8 cellular contexts compared by ENCODE assay signal in the genomic region with DNA sequence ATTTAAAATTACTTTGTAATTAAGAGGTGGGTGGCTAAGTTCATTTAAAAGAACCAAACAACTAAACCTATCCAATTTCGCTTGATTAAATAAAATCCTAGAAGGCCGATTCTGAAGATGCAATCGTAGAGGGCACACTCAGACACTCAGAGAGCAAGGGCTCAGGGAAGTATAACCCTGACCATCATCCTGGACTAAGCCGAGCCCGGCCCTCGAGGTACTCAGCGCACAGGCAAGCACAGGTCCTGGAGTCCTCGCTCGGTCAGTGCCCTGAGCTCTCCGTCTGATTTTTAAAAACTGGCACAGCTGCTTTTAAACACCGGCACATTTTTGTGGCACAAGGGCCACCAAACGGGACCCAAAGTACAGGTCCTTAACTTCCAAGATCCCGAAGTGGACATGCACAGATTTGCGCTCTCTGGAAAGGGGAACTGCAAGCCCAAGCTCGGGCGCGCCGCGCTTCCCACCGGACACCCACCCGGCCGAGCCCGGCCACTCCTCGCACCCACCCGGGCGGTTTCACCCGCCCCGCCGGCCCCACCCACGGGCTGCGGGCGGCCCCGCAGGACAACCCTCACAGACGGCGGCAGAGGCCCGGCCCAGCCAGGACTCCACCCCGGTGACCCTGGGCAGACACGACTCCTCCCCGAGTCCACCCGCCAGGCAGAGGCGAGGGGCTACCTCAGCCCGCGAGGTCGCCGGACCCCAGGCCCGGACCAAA.
DNase-seq lines count a peak whose midpoint lies in the region; ATAC-seq, FAIRE-seq and TF ChIP-seq lines count a peak whose summit lies in the region.
"Not testable (repeated sequence)": the region's sequence is repeated elsewhere in the genome, so short reads cannot be mapped to it uniquely, and the experiment has no call there.

No MANE protein-coding gene starts in this region.

- not testable (repeated sequence) for DNase-seq in AG04449 (ENCODE audit: low read depth, low spot score)
- DNase-seq in NAMALWA (ENCODE audit: low spot score) (peak; percentile 16), H1 (ENCODE audit: low read depth in 1 of 2, low spot score in 2 of 2) (peak in 1 of 2 experiments; percentile 62), right lobe of liver (peak; percentile 73 to 77 (median 75))
- DNase-seq in activated T-cell treated with anti-CD3 and anti-CD28 coated beads, Interleukin-2, amount 50 U/mL, for 48 hours = peak; percentile 54 to 61

- H3K9ac ChIP-seq in H1 (replicated peaks in 1 of 4; ENCODE audit: extremely low read depth in 1 of 4, low read depth in 3 of 4, low read length in 3 of 4) = not testable (repeated sequence)
- peak overlapping the region; percentile 91 for H3K9ac ChIP-seq in skeletal muscle satellite cell (ENCODE audit: low read depth, low read length)

- peak overlapping the region; percentile 65 for H3K4me3 ChIP-seq in AG04449 (ENCODE audit: low read depth, low read length)
- peak overlapping the region; percentile 29 to 75 (median 42); a peak in 7 of 8 replicates for H3K4me3 ChIP-seq in H1 (ENCODE audit: extremely low read depth in 1 of 4, insufficient read depth in 2 of 4, low read depth in 3 of 4, low read length in 4 of 4)
- peak overlapping the region; percentile 72 to 77 (median 75) for H3K4me3 ChIP-seq in right lobe of liver
- H3K4me3 ChIP-seq in skeletal muscle satellite cell (ENCODE audit: low read length) = peak overlapping the region; percentile 74

- H3K4ac ChIP-seq in H1 (replicated peaks; ENCODE audit: insufficient read length, low read depth, low read length) = not testable (repeated sequence)

- H2BK5ac ChIP-seq in H1 (ENCODE audit: low read depth, low read length) = not testable (repeated sequence)

- H3K23ac ChIP-seq in H1 (ENCODE audit: insufficient read length) = not testable (repeated sequence)

- not testable (repeated sequence) for H3K23me2 ChIP-seq in H1 (ENCODE audit: low read depth, low read length)

- H3K27me3 ChIP-seq in H1 (replicated peaks in 1 of 4; ENCODE audit: control insufficient read depth in 3 of 4, extremely low read depth in 1 of 4, insufficient read depth in 3 of 4, low read length in 3 of 4); right lobe of liver; skeletal muscle satellite cell (ENCODE audit: control insufficient read depth, insufficient read depth, low read length): not testable (repeated sequence)

- not testable (repeated sequence) for TF ChIP-seq RAD21 in H1 (IDR thresholded peaks at IDR 0.05 in 1 of 2, conservative IDR thresholded peaks at IDR 0.05 in 1 of 2; ENCODE audit: low read depth in 2 of 2, low read length in 2 of 2)

- H2BK120ac ChIP-seq in H1 (replicated peaks; ENCODE audit: low read depth, low read length) = not testable (repeated sequence)

- WGBS in H1 (ENCODE audit: extremely low coverage in 1 of 2, insufficient coverage in 1 of 2, insufficient read length in 1 of 2, insufficient replicate concordance in 2 of 2, low coverage in 1 of 2, low lambda C conversion rate in 2 of 2, missing lambda C conversion rate in 1 of 2), 2 experiments = 1% methylated on average over 13 of the region's 46 CpGs; no CpG with 5 or more reads in 1 of the 2 experiments
- no CpG with 5 or more reads among the region's 46 CpGs for WGBS in right lobe of liver (ENCODE audit: insufficient coverage, low coverage, low lambda C conversion rate, missing lambda C conversion rate)

- H4K20me1 ChIP-seq in H1 (replicated peaks in 1 of 2; ENCODE audit: control insufficient read depth in 1 of 2, insufficient read depth in 2 of 2, low read length in 2 of 2) = not testable (repeated sequence)

- TF ChIP-seq EP300 in H1 (IDR thresholded peaks at IDR 0.05; ENCODE audit: borderline replicate concordance in 1 of 2, low read depth in 2 of 2, low read length in 2 of 2) = not testable (repeated sequence)

- POLR2A ChIA-PET in AG04449 (lab: Yijun Ruan, JAX); H1 (lab: Charles Lee; ENCODE audit: partially characterized antibody): not testable (repeated sequence)

- not testable (repeated sequence) for H2BK20ac ChIP-seq in H1 (ENCODE audit: low read length)

- ATAC-seq in GM19324 (IDR thresholded peaks at IDR 0.05; ENCODE audit: low FRiP score, unreplicated experiment) (peak; percentile 35), HG02938 (IDR thresholded peaks at IDR 0.05; ENCODE audit: unreplicated experiment) (peak; percentile 58), right lobe of liver (peak; percentile 76 to 82 (median 77))

- not testable (repeated sequence) for H4K8ac ChIP-seq in H1 (ENCODE audit: extremely low read depth, insufficient read depth, low read length)

- CTCF ChIA-PET in AG04449 (lab: Yijun Ruan, JAX); H1 (lab: Charles Lee; ENCODE audit: partially characterized antibody): not testable (repeated sequence)

- intact Hi-C loops in right lobe of liver (cut with DNase I) = not testable (repeated sequence)

- H2BK12ac ChIP-seq in H1 (ENCODE audit: low read depth, low read length) = not testable (repeated sequence)

- H3K18ac ChIP-seq in H1 (ENCODE audit: extremely low read depth, low read length) = not testable (repeated sequence)

- TF ChIP-seq CTCF in AG04449 (IDR thresholded peaks at IDR 0.05; ENCODE audit: insufficient read depth, low read length, missing control alignments); H1 (IDR thresholded peaks at IDR 0.05; ENCODE audit: control extremely low read depth in 1 of 3, insufficient read depth in 1 of 3, low read depth in 1 of 3, low read length in 3 of 3); right lobe of liver (IDR thresholded peaks at IDR 0.05): not testable (repeated sequence)

- not testable (repeated sequence) for H3K14ac ChIP-seq in H1 (ENCODE audit: insufficient read length)

- not testable (repeated sequence) for H3K9me3 ChIP-seq in H1 (ENCODE audit: insufficient read depth in 2 of 2, low read depth in 1 of 2, low read length in 1 of 2); right lobe of liver; skeletal muscle satellite cell (replicated peaks; ENCODE audit: low read length)

- not testable (repeated sequence) for H2BK15ac ChIP-seq in H1 (ENCODE audit: low read length)

- H2AFZ ChIP-seq in H1 (ENCODE audit: low read length) = not testable (repeated sequence)

- not testable (repeated sequence) for H2AK5ac ChIP-seq in H1 (ENCODE audit: low read depth, low read length)

- not testable (repeated sequence) for TF ChIP-seq POLR2A in H1 (IDR thresholded peaks at IDR 0.05; ENCODE audit: control extremely low read depth in 1 of 2, low read depth in 2 of 2, low read length in 2 of 2); right lobe of liver (IDR thresholded peaks at IDR 0.05)

- not testable (repeated sequence) for H4K5ac ChIP-seq in H1 (ENCODE audit: insufficient read length, low read depth, low read length)

- not testable (repeated sequence) for H3K36me3 ChIP-seq in H1 (ENCODE audit: control insufficient read depth in 2 of 4, insufficient read depth in 4 of 4, low read length in 3 of 4); right lobe of liver; skeletal muscle satellite cell (ENCODE audit: insufficient read depth, low read length)

- H3K79me2 ChIP-seq in H1 (ENCODE audit: control insufficient read depth in 1 of 2, insufficient read depth in 2 of 2, low read length in 2 of 2) = not testable (repeated sequence)

- not testable (repeated sequence) for FAIRE-seq in H1 (lab: Jason Lieb, UNC)

- H3K79me1 ChIP-seq in H1 (ENCODE audit: low read depth, low read length) = not testable (repeated sequence)

- H3K4me1 ChIP-seq in H1 (replicated peaks in 1 of 4; ENCODE audit: control insufficient read depth in 3 of 4, insufficient read depth in 4 of 4, low read length in 3 of 4); right lobe of liver; skeletal muscle satellite cell (ENCODE audit: control insufficient read depth, insufficient read depth, low read length): not testable (repeated sequence)

- peak overlapping the region in 1 of 2 experiments; percentile 49; a peak in 1 of 4 replicates for H3K4me2 ChIP-seq in H1 (ENCODE audit: insufficient read depth in 1 of 2, low read depth in 2 of 2, low read length in 2 of 2)
- H3K4me2 ChIP-seq in skeletal muscle satellite cell (ENCODE audit: low read length) = peak overlapping the region; percentile 65

- H4K91ac ChIP-seq in H1 (replicated peaks; ENCODE audit: insufficient read length, low read length) = not testable (repeated sequence)

- not testable (repeated sequence) for H3K27ac ChIP-seq in H1 (ENCODE audit: low read depth, low read length)
- H3K27ac ChIP-seq in right lobe of liver = peak overlapping the region in 2 of 3 donors; percentile 82 to 93

- not testable (repeated sequence) for H3K56ac ChIP-seq in H1 (replicated peaks; ENCODE audit: insufficient read length, low read depth, low read length)
